Comparison of ENCODE assay signal across 31 cellular contexts in the genomic region with DNA sequence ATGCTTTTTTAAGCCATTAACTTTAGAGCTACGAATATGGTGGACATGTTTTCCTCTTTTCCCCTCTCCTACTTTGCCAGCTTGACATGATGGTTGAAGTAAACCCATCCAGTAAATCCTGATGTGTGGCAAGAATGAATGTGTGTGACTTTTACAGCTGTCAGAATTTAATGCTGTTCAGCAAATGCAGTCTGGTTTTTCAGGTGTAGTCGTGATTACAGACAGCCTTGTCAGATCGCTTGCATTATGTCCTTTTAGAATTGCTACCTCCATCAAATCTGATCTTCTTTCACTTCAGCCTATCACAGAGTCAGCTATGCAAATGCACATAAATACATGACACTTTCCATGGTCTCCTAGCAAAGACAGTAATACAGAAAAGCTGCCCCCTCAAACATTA.
"Had no signal": no experiment of that assay in that cellular context is flagged by ENCODE, and none has a peak within 500 bp of the region (broad histone marks: within the 10 kb centered on the region; RNA-seq: fewer than 3 reads in every experiment).

No MANE protein-coding gene starts in this region.

- H3K4me3 ChIP-seq: adrenal gland, ascending aorta, body of pancreas, breast epithelium, cardiac muscle cell had no signal

- H3K27ac ChIP-seq: adrenal gland, ascending aorta, body of pancreas, brain microvascular endothelial cell, breast epithelium, cardiac muscle cell had no signal

- H3K4me1 ChIP-seq: adrenal gland, ascending aorta, body of pancreas, breast epithelium had no signal

- DNase-seq: activated effector memory CD4-positive, alpha-beta T cell treated with anti-CD3 and anti-CD28 coated beads, Interleukin-2, amount 50 U/mL, for 16 hours; activated effector memory CD4-positive, alpha-beta T cell treated with Interleukin-2 at 50 U/mL for 16 hours; activated gamma-delta T cell; activated gamma-delta T cell treated with Interleukin-2 at 50 U/mL for 16 hours; activated naive CD4-positive, alpha-beta T cell; activated naive CD4-positive, alpha-beta T cell treated with anti-CD3 and anti-CD28 coated beads for 36 hours; activated naive CD4-positive, alpha-beta T cell treated with anti-CD3 and anti-CD28 coated beads, Interleukin-2, amount 10 ng/mL, durations not matched to agents 7 days and 5 days; activated naive CD4-positive, alpha-beta T cell treated with anti-CD3 and anti-CD28 coated beads, Interleukin-2, amount 50 U/mL, for 16 hours; activated naive CD4-positive, alpha-beta T cell treated with Interleukin-2 at 50 U/mL for 16 hours; activated naive CD8-positive, alpha-beta T cell treated with anti-CD3 and anti-CD28 coated beads for 36 hours; activated naive CD8-positive, alpha-beta T cell treated with anti-CD3 and anti-CD28 coated beads, Interleukin-2, amount 10 ng/mL, durations not matched to agents 7 days and 5 days; activated naive CD8-positive, alpha-beta T cell treated with anti-CD3 and anti-CD28 coated beads, Interleukin-2, amount 50 U/mL, for 24 hours; activated T-cell treated with anti-CD3 and anti-CD28 coated beads, Interleukin-2, amount 50 U/mL, for 24 hours; activated T-cell treated with anti-CD3 and anti-CD28 coated beads, Interleukin-2, amount 50 U/mL, for 4 hours; activated T-cell treated with anti-CD3 and anti-CD28 coated beads, Interleukin-2, amount 50 U/mL, for 48 hours; activated T-cell treated with anti-CD3 and anti-CD28 coated beads, Interleukin-2, amount 50 U/mL, for 72 hours; adrenal gland; amniotic stem cell; amygdala; anterior cingulate cortex; aorta; body of pancreas; brain microvascular endothelial cell; caudate nucleus; central memory CD4-positive, alpha-beta T cell; cerebellar nuclear complex had no signal

- ATAC-seq: activated naive CD4-positive, alpha-beta T cell treated with anti-CD3 and anti-CD28 coated beads, Interleukin-2, amount 50 U/mL, for 72 hours; activated naive CD8-positive, alpha-beta T cell treated with anti-CD3 and anti-CD28 coated beads, Interleukin-2, amount 50 U/mL, for 24 hours; activated T-cell treated with anti-CD3 and anti-CD28 coated beads, Interleukin-2, amount 50 U/mL, for 4 hours; activated T-cell treated with anti-CD3 and anti-CD28 coated beads, Interleukin-2, amount 50 U/mL, for 72 hours; activated T-helper 17 cell treated with anti-CD3 and anti-CD28 coated beads, Interleukin-2, amount 50 U/mL, for 72 hours; body of pancreas had no signal

- H3K36me3 ChIP-seq: adrenal gland, ascending aorta, brain microvascular endothelial cell, breast epithelium, cardiac muscle cell had no signal

- H3K27me3 ChIP-seq: adrenal gland, ascending aorta, body of pancreas, brain microvascular endothelial cell, breast epithelium had no signal

- H3K9me3 ChIP-seq: adrenal gland, ascending aorta, body of pancreas, breast epithelium had no signal
